Comparison of ENCODE assay signal across 9 cellular contexts in the genomic region with DNA sequence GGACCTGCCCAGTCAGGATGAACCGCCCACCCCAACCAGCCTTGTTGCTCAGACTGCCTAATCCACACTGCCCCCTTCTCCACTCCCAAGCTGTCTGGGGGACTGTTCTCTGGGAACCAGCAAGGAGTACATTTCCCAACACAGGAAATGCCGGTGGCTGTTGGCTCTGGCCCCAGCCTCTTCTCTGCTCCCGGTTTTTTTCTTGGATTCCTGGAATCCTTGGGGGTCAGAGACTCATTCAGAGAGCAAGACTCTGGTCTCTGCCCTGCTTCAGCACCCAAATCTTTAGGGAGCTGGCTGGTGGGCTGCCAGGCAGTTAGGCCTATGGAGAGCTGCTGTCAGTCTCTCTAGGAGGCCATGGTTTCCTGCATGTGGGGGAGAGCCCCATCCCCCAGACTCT. TPM values are rescaled to one million over a fixed set of nuclear protein-coding genes. Genes with fewer than 3 reads are reported as not detected.
DNase-seq lines count a peak whose midpoint lies in the region; ATAC-seq, FAIRE-seq and TF ChIP-seq lines count a peak whose summit lies in the region.
"Had no signal": no experiment of that assay in that cellular context is flagged by ENCODE, and none has a peak within 500 bp of the region (broad histone marks: within the 10 kb centered on the region; RNA-seq: fewer than 3 reads in every experiment).

No MANE protein-coding gene starts in this region.

- 38 to 45% methylated on average over 3 of the region's 3 CpGs for WGBS in heart right ventricle, 2 donors

- peak overlapping the region; percentile 36 for H3K9ac ChIP-seq in astrocyte (ENCODE audit: low read length)

- TF ChIP-seq CTCF in BJ (IDR thresholded peaks at IDR 0.05; ENCODE audit: insufficient read depth, low read depth, low read length): no peak
- no peak for TF ChIP-seq CTCF in astrocyte (IDR thresholded peaks at IDR 0.05; ENCODE audit: insufficient read depth, low read depth, low read length)
- no peak for TF ChIP-seq CTCF in heart right ventricle (IDR thresholded peaks at IDR 0.05)

- H3K27ac Mint-ChIP-seq in astrocyte (ENCODE audit: unreplicated experiment): peak overlapping the region; percentile 0
- no peak overlapping the region for H3K27ac Mint-ChIP-seq in activated CD8-positive, alpha-beta memory T cell treated with anti-CD3 and anti-CD28 coated beads, Interleukin-2, amount 10 ng/mL, durations not matched to agents 7 days and 5 days

- H3K27ac ChIP-seq in astrocyte (ENCODE audit: low read depth, low read length): peak overlapping the region; percentile 50
- H3K27ac ChIP-seq in heart right ventricle: peak overlapping the region; percentile 21 to 87 (median 66)

- peaks cover 22% of the 10 kb centered on the region for H3K27me3 Mint-ChIP-seq in astrocyte (ENCODE audit: low read depth, unreplicated experiment)
- peaks cover 7% of the 10 kb centered on the region for H3K27me3 Mint-ChIP-seq in activated CD8-positive, alpha-beta memory T cell treated with anti-CD3 and anti-CD28 coated beads, Interleukin-2, amount 10 ng/mL, durations not matched to agents 7 days and 5 days

- POLR2A ChIA-PET in BJ (lab: Charles Lee): no interaction called here

- H3K4me3 ChIP-seq in BJ (ENCODE audit: low read depth, low read length): no peak overlapping the region
- H3K4me3 ChIP-seq in astrocyte (ENCODE audit: insufficient read depth, low read depth, low read length): no peak overlapping the region
- peak overlapping the region in 3 of 10 donors; percentile 5 to 17 (median 15) for H3K4me3 ChIP-seq in heart right ventricle

- DNase-seq in BJ (ENCODE audit: low read depth): peak; percentile 61
- peak; percentile 85 for DNase-seq in astrocyte (ENCODE audit: low read depth)
- peak; percentile 72 to 74 for DNase-seq in heart right ventricle
- DNase-seq in pulmonary artery endothelial cell (ENCODE audit: low read depth, low spot score): peak; percentile 64
- DNase-seq in stimulated activated CD4-positive, alpha-beta T cell treated with anti-CD3 and anti-CD28 coated beads, Interleukin-12 subunit alpha, Interleukin-12 subunit beta, amount 100 ng/mL, for 4 hours: no peak
- no peak for DNase-seq in activated gamma-delta T cell (lab: John Stamatoyannopoulos, UW)
- DNase-seq in activated CD8-positive, alpha-beta memory T cell treated with anti-CD3 and anti-CD28 coated beads, Interleukin-2, amount 10 ng/mL, durations not matched to agents 7 days and 5 days: no peak
- DNase-seq: NCI-H1436 had no signal

- H2AFZ ChIP-seq in astrocyte (ENCODE audit: low read depth, low read length): peak overlapping the region; percentile 35

- H3K27me3 ChIP-seq in BJ (ENCODE audit: control insufficient read depth, insufficient read depth, low read length): no peaks in the 10 kb centered on the region
- H3K27me3 ChIP-seq in astrocyte (ENCODE audit: insufficient read depth, low read length): no peaks in the 10 kb centered on the region
- no peaks in the 10 kb centered on the region for H3K27me3 ChIP-seq in heart right ventricle

- CTCF ChIA-PET in BJ (lab: Yijun Ruan, JAX): interaction anchor here (1.0 to 1.5 kb wide), 2 partner anchors 469 to 480 kb away, joined by 3 to 6 read pairs; no protein-coding TSS in a partner anchor
- CTCF ChIA-PET in activated CD8-positive, alpha-beta memory T cell treated with anti-CD3 and anti-CD28 coated beads, Interleukin-2, amount 10 ng/mL, durations not matched to agents 7 days and 5 days (lab: Charles Lee): no interaction called here

- no peaks in the 10 kb centered on the region for H3K36me3 Mint-ChIP-seq in astrocyte (ENCODE audit: low read depth, unreplicated experiment)
- H3K36me3 Mint-ChIP-seq in activated CD8-positive, alpha-beta memory T cell treated with anti-CD3 and anti-CD28 coated beads, Interleukin-2, amount 10 ng/mL, durations not matched to agents 7 days and 5 days: no peaks in the 10 kb centered on the region

- peaks cover 2% of the 10 kb centered on the region for H3K9me3 Mint-ChIP-seq in astrocyte (ENCODE audit: unreplicated experiment)
- no peaks in the 10 kb centered on the region for H3K9me3 Mint-ChIP-seq in activated CD8-positive, alpha-beta memory T cell treated with anti-CD3 and anti-CD28 coated beads, Interleukin-2, amount 10 ng/mL, durations not matched to agents 7 days and 5 days (ENCODE audit: low read depth)

- peaks cover 35% of the 10 kb centered on the region for H3K4me1 Mint-ChIP-seq in astrocyte (ENCODE audit: low read depth, unreplicated experiment)
- H3K4me1 Mint-ChIP-seq in activated CD8-positive, alpha-beta memory T cell treated with anti-CD3 and anti-CD28 coated beads, Interleukin-2, amount 10 ng/mL, durations not matched to agents 7 days and 5 days: peaks cover 17% of the 10 kb centered on the region

- H3K4me1 ChIP-seq in astrocyte (ENCODE audit: insufficient read depth, low read length) (peaks cover 33% of the 10 kb centered on the region), heart right ventricle (peaks cover 6 to 68% (median 60%) of the 10 kb centered on the region in 9 donors)

- no peaks in the 10 kb centered on the region for H3K9me3 ChIP-seq in astrocyte (ENCODE audit: insufficient read depth, low read depth, low read length)
- no peaks in the 10 kb centered on the region for H3K9me3 ChIP-seq in heart right ventricle

- FAIRE-seq in astrocyte (lab: Jason Lieb, UNC): no peak

- H3K36me3 ChIP-seq in BJ (ENCODE audit: control insufficient read depth, insufficient read depth, low read length) (no peaks in the 10 kb centered on the region), astrocyte (ENCODE audit: insufficient read depth, low read length) (no peaks in the 10 kb centered on the region), heart right ventricle (peaks cover 0 to 33% (median 0%) of the 10 kb centered on the region in 9 donors)

- no peaks in the 10 kb centered on the region for H4K20me1 ChIP-seq in astrocyte (ENCODE audit: insufficient read depth, low read length)

- H3K4me3 Mint-ChIP-seq in astrocyte (ENCODE audit: unreplicated experiment): no peak overlapping the region
- no peak overlapping the region for H3K4me3 Mint-ChIP-seq in activated CD8-positive, alpha-beta memory T cell treated with anti-CD3 and anti-CD28 coated beads, Interleukin-2, amount 10 ng/mL, durations not matched to agents 7 days and 5 days

- no peaks in the 10 kb centered on the region for H3K79me2 ChIP-seq in astrocyte (ENCODE audit: insufficient read depth, low read length)

- intact Hi-C loops in heart right ventricle (cut with DNase I): loop anchor here in 6 of 10 donors (5.0 to 10.0 kb wide), 6 partner anchors 52 to 480 kb away; partner anchors contain the start of genes RAD51C (in 3 of the 6) and TEX14 (in 3 of the 6)

- ATAC-seq in heart right ventricle (peak; percentile 36 to 77 (median 66)), HG02759 (IDR thresholded peaks at IDR 0.05; ENCODE audit: unreplicated experiment) (no peak)
- no peak for ATAC-seq in activated CD8-positive, alpha-beta memory T cell treated with anti-CD3 and anti-CD28 coated beads, Interleukin-2, amount 10 ng/mL, durations not matched to agents 7 days and 5 days

- peak overlapping the region; percentile 58 for H3K4me2 ChIP-seq in astrocyte (ENCODE audit: low read length)

RNA-seq across cellular contexts. Expression of gene MTMR4, which starts 10.8 kb away (rescaled TPM):
- polyA plus RNA-seq in BJ (2011; rRNA removed) (19.5 and 35.2 TPM in 2 replicates), heart right ventricle (10 to 100 TPM in 1 of 2 donors, 1 to 10 TPM in 1; 9.6 to 12.3 TPM)
- polyA minus RNA-seq in BJ (2011; rRNA and poly(A)+ RNA removed): 75.9 and 96.9 TPM in 2 replicates
- total RNA-seq in astrocyte (13.9 and 17.6 TPM in 2 replicates), heart right ventricle (10 to 100 TPM in 9 of 10 donors, 1 to 10 TPM in 1; 8.5 to 26.6 (median 17.1) TPM), pulmonary artery endothelial cell (51.5 and 80.0 TPM in 2 replicates)
- 10 to 100 TPM; 57.9 to 63.8 TPM for total RNA-seq in activated CD8-positive, alpha-beta memory T cell treated with anti-CD3 and anti-CD28 coated beads, Interleukin-2, amount 10 ng/mL, durations not matched to agents 7 days and 5 days

RNA-seq across cellular contexts. Expression of gene HSF5, which starts 37.0 kb away (rescaled TPM):
- polyA plus RNA-seq in BJ (2011; rRNA removed): not detected in 2 replicates
- polyA minus RNA-seq in BJ (2011; rRNA and poly(A)+ RNA removed): not detected in 2 replicates
- total RNA-seq in astrocyte: not detected in 2 replicates
- total RNA-seq in heart right ventricle: under 1 TPM in 3 of 10 donors, not detected in 7; 0.04 to 0.14 (median 0.05) TPM
- polyA plus RNA-seq in heart right ventricle: not detected
- total RNA-seq in pulmonary artery endothelial cell: 0.04 and 0.07 TPM in 2 replicates
- total RNA-seq in activated CD8-positive, alpha-beta memory T cell treated with anti-CD3 and anti-CD28 coated beads, Interleukin-2, amount 10 ng/mL, durations not matched to agents 7 days and 5 days: under 1 TPM; 0.41 to 0.61 TPM

Comparison
In these comparisons a context has a peak if more than half of its experiments do, and no peak if none do; other contexts are left out.
1. DNase-seq: peak in BJ (single experiment), astrocyte (single experiment), heart right ventricle (2 of 2) and pulmonary artery endothelial cell (single experiment); none in stimulated activated CD4-positive, alpha-beta T cell treated with anti-CD3 and anti-CD28 coated beads, Interleukin-12 subunit alpha, Interleukin-12 subunit beta, amount 100 ng/mL, for 4 hours (single experiment), activated gamma-delta T cell (single experiment) and activated CD8-positive, alpha-beta memory T cell treated with anti-CD3 and anti-CD28 coated beads, Interleukin-2, amount 10 ng/mL, durations not matched to agents 7 days and 5 days (single experiment).
2. ATAC-seq: peak in heart right ventricle (8 of 8); none in HG02759 (single experiment) and activated CD8-positive, alpha-beta memory T cell treated with anti-CD3 and anti-CD28 coated beads, Interleukin-2, amount 10 ng/mL, durations not matched to agents 7 days and 5 days (single experiment).